ENCODE assay signal across 12 cellular contexts in genomic region chr12:26863515-26863914, GRCh38. TPM values are rescaled to one million over a fixed set of nuclear protein-coding genes. Genes with fewer than 3 reads are reported as not detected.
A peak's percentile ranks its signal among the peaks of the same experiment; 100 is the strongest.
DNase-seq lines count a peak whose midpoint lies in the region; ATAC-seq, FAIRE-seq and TF ChIP-seq lines count a peak whose summit lies in the region.
"Had no signal": no experiment of that assay in that cellular context is flagged by ENCODE, and none has a peak within 500 bp of the region (broad histone marks: within the 10 kb centered on the region; RNA-seq: fewer than 3 reads in every experiment).

No MANE protein-coding gene starts in this region.

- ATAC-seq in HG02610 (IDR thresholded peaks at IDR 0.05; ENCODE audit: unreplicated experiment) (no peak), HG02973 (IDR thresholded peaks at IDR 0.05; ENCODE audit: unreplicated experiment) (no peak), right cardiac atrium (no peak)

- WGBS in H1 (ENCODE audit: extremely low coverage in 1 of 2, insufficient coverage in 1 of 2, insufficient read length in 1 of 2, insufficient replicate concordance in 2 of 2, low coverage in 1 of 2, low lambda C conversion rate in 2 of 2, missing lambda C conversion rate in 1 of 2), 2 experiments: 62% methylated on average over 4 of the region's 4 CpGs; no CpG with 5 or more reads in 1 of the 2 experiments
- WGBS in right cardiac atrium: 70% methylated on average over 4 of the region's 4 CpGs

- H2BK15ac ChIP-seq in H1 (ENCODE audit: low read length): no peak overlapping the region

- DNase-seq in A673 (ENCODE audit: low spot score) (peak; percentile 43), NCI-H524 treated with DMSO at 0.1 percent for 48 hours (lab: John Stamatoyannopoulos, UW) (peak; percentile 22), H1 (ENCODE audit: low read depth in 1 of 2, low spot score in 2 of 2) (no peak), right cardiac atrium (no peak)
- no peak for DNase-seq in stimulated activated naive CD4-positive, alpha-beta T cell (lab: John Stamatoyannopoulos, UW)
- DNase-seq: COR-L47, NCI-H1048, right lobe of liver had no signal

- H2BK5ac ChIP-seq in H1 (ENCODE audit: low read depth, low read length): no peak overlapping the region

- no peak overlapping the region for H2BK12ac ChIP-seq in H1 (ENCODE audit: low read depth, low read length)

- CTCF ChIA-PET in A673 (lab: Charles Lee): interaction anchor here (0.5 kb wide), 1 partner anchor 27 kb away, joined by 3 read pairs; no protein-coding TSS in a partner anchor
- CTCF ChIA-PET in H1 (lab: Charles Lee; ENCODE audit: partially characterized antibody): interaction anchor here (0.7 to 10.2 kb wide), 18 partner anchors 9 to 432 kb away, joined by 3 to 96 read pairs (median 3); no protein-coding TSS in a partner anchor

- no peak overlapping the region for H3K4me3 ChIP-seq in A673 (ENCODE audit: low read depth, low read length, poor library complexity, severe bottlenecking)
- H3K4me3 ChIP-seq in H1 (ENCODE audit: extremely low read depth in 1 of 4, insufficient read depth in 2 of 4, low read depth in 3 of 4, low read length in 4 of 4): no peak overlapping the region
- H3K4me3 ChIP-seq in right cardiac atrium (ENCODE audit: low read length): no peak overlapping the region
- H3K4me3 ChIP-seq: right lobe of liver had no signal

- TF ChIP-seq CTCF in A673 (conservative IDR thresholded peaks at IDR 0.05; ENCODE audit: low read depth, low read length): peak; percentile 56
- peak; percentile 37 for TF ChIP-seq CTCF in GM12873 (IDR thresholded peaks at IDR 0.05; ENCODE audit: insufficient read depth, low read depth, low read length, missing control alignments)
- peak in 2 of 3 experiments; percentile 29 to 56; a peak in 2 of 4 replicates for TF ChIP-seq CTCF in H1 (IDR thresholded peaks at IDR 0.05; ENCODE audit: control extremely low read depth in 1 of 3, insufficient read depth in 1 of 3, low read depth in 1 of 3, low read length in 3 of 3)

- TF ChIP-seq EP300 in H1 (IDR thresholded peaks at IDR 0.05; ENCODE audit: borderline replicate concordance in 1 of 2, low read depth in 2 of 2, low read length in 2 of 2): no peak

- no peaks in the 10 kb centered on the region for H3K23me2 ChIP-seq in H1 (ENCODE audit: low read depth, low read length)

- no peak overlapping the region for H2BK120ac ChIP-seq in H1 (replicated peaks; ENCODE audit: low read depth, low read length)

- no peak overlapping the region for H2AK5ac ChIP-seq in H1 (ENCODE audit: low read depth, low read length)

- FAIRE-seq in H1 (lab: Jason Lieb, UNC): no peak
- FAIRE-seq: endometrium had no signal

- no peaks in the 10 kb centered on the region for H3K79me2 ChIP-seq in H1 (ENCODE audit: control insufficient read depth in 1 of 2, insufficient read depth in 2 of 2, low read length in 2 of 2)

- no peak overlapping the region for H3K4ac ChIP-seq in H1 (replicated peaks; ENCODE audit: insufficient read length, low read depth, low read length)

- H3K36me3 ChIP-seq in A673 (ENCODE audit: insufficient read depth, low read length, poor library complexity, severe bottlenecking) (no peaks in the 10 kb centered on the region), H1 (ENCODE audit: control insufficient read depth in 2 of 4, insufficient read depth in 4 of 4, low read length in 3 of 4) (no peaks in the 10 kb centered on the region)
- H3K36me3 ChIP-seq: right lobe of liver had no signal

- no peak overlapping the region for H2BK20ac ChIP-seq in H1 (ENCODE audit: low read length)

- H4K5ac ChIP-seq in H1 (ENCODE audit: insufficient read length, low read depth, low read length): no peak overlapping the region

- H3K27me3 ChIP-seq in A673 (replicated peaks; ENCODE audit: insufficient read depth, low read depth, low read length, poor library complexity) (no peaks in the 10 kb centered on the region), H1 (replicated peaks in 1 of 4; ENCODE audit: control insufficient read depth in 3 of 4, extremely low read depth in 1 of 4, insufficient read depth in 3 of 4, low read length in 3 of 4) (no peaks in the 10 kb centered on the region), right cardiac atrium (ENCODE audit: control insufficient read depth, insufficient read depth) (no peaks in the 10 kb centered on the region)
- H3K27me3 ChIP-seq: right lobe of liver had no signal

- H3K23ac ChIP-seq in H1 (ENCODE audit: insufficient read length): no peak overlapping the region

- no peak for TF ChIP-seq RAD21 in H1 (IDR thresholded peaks at IDR 0.05 in 1 of 2, conservative IDR thresholded peaks at IDR 0.05 in 1 of 2; ENCODE audit: low read depth in 2 of 2, low read length in 2 of 2)

- intact Hi-C loops in A673 (cut with micrococcal nuclease; ENCODE audit: unreplicated experiment): no loop called here
- intact Hi-C loops in right cardiac atrium (cut with DNase I): no loop called here

- no peak overlapping the region for H3K18ac ChIP-seq in H1 (ENCODE audit: extremely low read depth, low read length)

- H2AFZ ChIP-seq in H1 (ENCODE audit: low read length): no peak overlapping the region

- H3K9ac ChIP-seq in H1 (replicated peaks in 1 of 4; ENCODE audit: extremely low read depth in 1 of 4, low read depth in 3 of 4, low read length in 3 of 4): no peak overlapping the region

- no peaks in the 10 kb centered on the region for H3K4me1 ChIP-seq in A673 (ENCODE audit: insufficient read depth, low read length, poor library complexity, severe bottlenecking)
- no peaks in the 10 kb centered on the region for H3K4me1 ChIP-seq in H1 (replicated peaks in 1 of 4; ENCODE audit: control insufficient read depth in 3 of 4, insufficient read depth in 4 of 4, low read length in 3 of 4)
- no peaks in the 10 kb centered on the region for H3K4me1 ChIP-seq in right cardiac atrium (ENCODE audit: control insufficient read depth, insufficient read depth, low read length)
- H3K4me1 ChIP-seq: right lobe of liver had no signal

- no peaks in the 10 kb centered on the region for H3K79me1 ChIP-seq in H1 (ENCODE audit: low read depth, low read length)

- no peaks in the 10 kb centered on the region for H3K9me3 ChIP-seq in A673 (ENCODE audit: low read depth, low read length, poor library complexity, severe bottlenecking)
- no peaks in the 10 kb centered on the region for H3K9me3 ChIP-seq in H1 (ENCODE audit: insufficient read depth in 2 of 2, low read depth in 1 of 2, low read length in 1 of 2)
- H3K9me3 ChIP-seq in right cardiac atrium (ENCODE audit: control insufficient read depth, low read length): no peaks in the 10 kb centered on the region
- H3K9me3 ChIP-seq: right lobe of liver had no signal

- POLR2A ChIA-PET in A673 (lab: Charles Lee; ENCODE audit: low non-redundant PET) (no interaction called here), H1 (lab: Charles Lee; ENCODE audit: partially characterized antibody) (interaction anchor here (0.7 kb wide), 2 partner anchors 11 to 638 kb away, joined by 3 read pairs; no protein-coding TSS in a partner anchor)

- BruUV-seq in A673 (replicated peaks; lab: Mats Ljungman, UMichigan): no TSS peak

- TF ChIP-seq POLR2A in H1 (IDR thresholded peaks at IDR 0.05; ENCODE audit: control extremely low read depth in 1 of 2, low read depth in 2 of 2, low read length in 2 of 2): no peak

- H3K56ac ChIP-seq in H1 (replicated peaks; ENCODE audit: insufficient read length, low read depth, low read length): no peak overlapping the region

- no peaks in the 10 kb centered on the region for H4K20me1 ChIP-seq in H1 (replicated peaks in 1 of 2; ENCODE audit: control insufficient read depth in 1 of 2, insufficient read depth in 2 of 2, low read length in 2 of 2)

- H3K14ac ChIP-seq in H1 (ENCODE audit: insufficient read length): no peak overlapping the region

- no peak overlapping the region for H3K4me2 ChIP-seq in H1 (ENCODE audit: insufficient read depth in 1 of 2, low read depth in 2 of 2, low read length in 2 of 2)

- H4K91ac ChIP-seq in H1 (replicated peaks; ENCODE audit: insufficient read length, low read length): no peak overlapping the region

- H3K27ac ChIP-seq in A673 (ENCODE audit: low read depth, low read length, poor library complexity, severe bottlenecking) (no peak overlapping the region), H1 (ENCODE audit: low read depth, low read length) (no peak overlapping the region), right cardiac atrium (ENCODE audit: low read length) (no peak overlapping the region)
- H3K27ac ChIP-seq: right lobe of liver had no signal

- H4K8ac ChIP-seq in H1 (ENCODE audit: extremely low read depth, insufficient read depth, low read length): no peak overlapping the region

TF ChIP-seq in H1, 55 proteins besides CTCF, POLR2A, EP300 and RAD21:
- TF ChIP-seq SIRT6 (IDR thresholded peaks at IDR 0.05; ENCODE audit: low read length): no peak
- TF ChIP-seq USF2 (IDR thresholded peaks at IDR 0.05; ENCODE audit: low read length): 0 out of 2 replicates have a peak, but pooled peaks have one; percentile 6
TF ChIP-seq in H1: peak in this region for 1.

RNA-seq across cellular contexts. Expression of gene ITPR2, which starts 30.5 kb away (rescaled TPM):
- total RNA-seq in A673 (2021): 22.6 and 27.3 TPM in 2 replicates
- 48.3 and 48.4 TPM in 2 replicates for total RNA-seq in H1 (2021; fragmentation: NEBNext Ultra II Directional; extraction: Animal tissue kit (Norgen Biotek cat#: 25700))
- 3.2 and 4.1 TPM in 2 replicates for polyA plus RNA-seq in H1 (2011; rRNA removed)
- 6.1 TPM for polyA plus RNA-seq in H1 (2011; cell fraction: cytosol; rRNA removed)
- polyA plus RNA-seq in H1 (2011; cell fraction: nucleus; rRNA removed): 8.0 TPM
- polyA plus RNA-seq in H1 (2012, experiment 1 of 2): 5.9 to 12.8 TPM (median 9.7 TPM) in 4 replicates
- 0.54 TPM for polyA plus RNA-seq in H1 (2012, experiment 2 of 2)
- 27.2 TPM for polyA plus RNA-seq in H1 (2013, experiment 1 of 2)
- polyA plus RNA-seq in H1 (2013, experiment 2 of 2): 24.3 TPM
- 56.2 and 67.1 TPM in 2 replicates for polyA minus RNA-seq in H1 (2011; rRNA and poly(A)+ RNA removed)
- polyA minus RNA-seq in H1 (2011; cell fraction: cytosol; rRNA and poly(A)+ RNA removed): 15.0 TPM
- 109 TPM for polyA minus RNA-seq in H1 (2011; cell fraction: nucleus; rRNA and poly(A)+ RNA removed)
- 10 to 100 TPM; 19.5 to 32.1 (median 24.6) TPM for total RNA-seq in right cardiac atrium
- 4.2 TPM for polyA plus RNA-seq in right cardiac atrium

Comparison
In these comparisons a context has a peak if more than half of its experiments do, and no peak if none do; other contexts are left out.
1. DNase-seq: peak in A673 (single experiment) and NCI-H524 treated with DMSO at 0.1 percent for 48 hours (single experiment); none in H1 (0 of 2), stimulated activated naive CD4-positive, alpha-beta T cell (0 of 6) and right cardiac atrium (0 of 3).
2. Peak in every context shown above with its lines, with median percentiles within 50 percentile points of each other: CTCF ChIP-seq.